8 cellular contexts compared by ENCODE assay signal in genomic region chr14:20305265-20306078, GRCh38. TPM values are rescaled to one million over a fixed set of nuclear protein-coding genes. Genes with fewer than 3 reads are reported as not detected.
DNase-seq lines count a peak whose midpoint lies in the region; ATAC-seq and TF ChIP-seq lines count a peak whose summit lies in the region.

TSS of gene TTC5 (minus strand) at chr14:20305951. CDS start at chr14:20305937, 14 bp downstream.

- H3K4me3 Mint-ChIP-seq in CD4-positive, CD25-positive, alpha-beta regulatory T cell, result peak within 1 kb of the TSS; percentile 86 to 96 (median 91)

- no peaks in the 10 kb centered on the region for H3K9me3 ChIP-seq in CD4-positive, CD25-positive, alpha-beta regulatory T cell (ENCODE audit: control insufficient read depth in 2 of 2, low read length in 2 of 2)
- H3K9me3 ChIP-seq in lower lobe of right lung, result no peaks in the 10 kb centered on the region

- H3K27me3 ChIP-seq in CD4-positive, CD25-positive, alpha-beta regulatory T cell (ENCODE audit: control insufficient read depth, insufficient read depth, low read length), result no peaks in the 10 kb centered on the region
- H3K27me3 ChIP-seq in lower lobe of right lung (ENCODE audit: low read depth), result no peaks in the 10 kb centered on the region

- H3K4me1 Mint-ChIP-seq in CD4-positive, CD25-positive, alpha-beta regulatory T cell, result peaks cover 17 to 40% (median 26%) of the 10 kb centered on the region in 4 donors

- H3K36me3 Mint-ChIP-seq in CD4-positive, CD25-positive, alpha-beta regulatory T cell, result peaks cover 22% of the 10 kb centered on the region

- TF ChIP-seq CTCF in lower lobe of right lung (IDR thresholded peaks at IDR 0.05), result peak; percentile 95

- peak; percentile 81 to 94 (median 90) for DNase-seq in CD4-positive, CD25-positive, alpha-beta regulatory T cell
- DNase-seq in NCI-H82 (lab: John Stamatoyannopoulos, UW) (peak; percentile 82), lower lobe of right lung (peak; percentile 88)
- peak; percentile 90 to 92 for DNase-seq in activated CD4-positive, alpha-beta T cell treated with anti-CD3 and anti-CD28 coated beads, Interleukin-2, amount 50 U/mL, for 48 hours
- DNase-seq in effector CD4-positive, alpha-beta T cell, result peak; percentile 86
- DNase-seq in stimulated activated CD4-positive, alpha-beta T cell treated with anti-CD3 and anti-CD28 coated beads, TNF-alpha, amount 100 ng/mL, for 24 hours (ENCODE audit: low read depth in 3 of 3), result peak; percentile 76 to 91 (median 83)

- H3K4me1 ChIP-seq in CD4-positive, CD25-positive, alpha-beta regulatory T cell (ENCODE audit: control insufficient read depth, insufficient read depth, low read length, poor library complexity, severe bottlenecking), result peaks cover 25% of the 10 kb centered on the region
- peaks cover 14% of the 10 kb centered on the region for H3K4me1 ChIP-seq in lower lobe of right lung

- peak; percentile 98 to 99 for ATAC-seq in CD4-positive, CD25-positive, alpha-beta regulatory T cell (ENCODE audit: low read depth in 2 of 2)
- peak; percentile 95 for ATAC-seq in GM19397 (IDR thresholded peaks at IDR 0.05; ENCODE audit: unreplicated experiment)
- peak; percentile 79 for ATAC-seq in HG03575 (IDR thresholded peaks at IDR 0.05; ENCODE audit: extremely low read depth, insufficient number of reproducible peaks, low FRiP score, unreplicated experiment)
- peak; percentile 98 to 99 for ATAC-seq in lower lobe of right lung

- intact Hi-C loops in lower lobe of right lung (cut with DNase I), result no loop called here

- H3K36me3 ChIP-seq in CD4-positive, CD25-positive, alpha-beta regulatory T cell (ENCODE audit: control insufficient read depth, insufficient read depth, low read length), result peaks cover 16% of the 10 kb centered on the region
- peaks cover 16% of the 10 kb centered on the region for H3K36me3 ChIP-seq in lower lobe of right lung

- peak within 1 kb of the TSS; percentile 65 for H3K27ac ChIP-seq in CD4-positive, CD25-positive, alpha-beta regulatory T cell (ENCODE audit: insufficient read depth, low read length, poor library complexity, severe bottlenecking)
- peak within 1 kb of the TSS; percentile 42 for H3K27ac ChIP-seq in lower lobe of right lung

- peak within 1 kb of the TSS; percentile 92 to 95 (median 94) for H3K27ac Mint-ChIP-seq in CD4-positive, CD25-positive, alpha-beta regulatory T cell

- H3K9me3 Mint-ChIP-seq in CD4-positive, CD25-positive, alpha-beta regulatory T cell, result no peaks in the 10 kb centered on the region

- no peaks in the 10 kb centered on the region for H3K27me3 Mint-ChIP-seq in CD4-positive, CD25-positive, alpha-beta regulatory T cell

- peak within 1 kb of the TSS; percentile 99 for H3K4me3 ChIP-seq in CD4-positive, CD25-positive, alpha-beta regulatory T cell (ENCODE audit: low read depth, low read length)
- H3K4me3 ChIP-seq in lower lobe of right lung, result peak within 1 kb of the TSS; percentile 73

RNA-seq across cellular contexts. Expression of gene TTC5, which starts in this region (rescaled TPM):
- total RNA-seq in CD4-positive, CD25-positive, alpha-beta regulatory T cell, result 18.9 TPM
- polyA plus RNA-seq in CD4-positive, CD25-positive, alpha-beta regulatory T cell, result 10 to 100 TPM; 17.0 to 24.1 (median 19.0) TPM
- total RNA-seq in lower lobe of right lung, result 19.3 TPM

Comparison
In these comparisons a context has a peak if more than half of its experiments do, and no peak if none do; other contexts are left out.
1. Peak in every context shown above with its lines: DNase-seq, ATAC-seq, H3K4me3 ChIP-seq and H3K27ac ChIP-seq.